Comparison of ENCODE assay signal across 8 cellular contexts in the genomic region with DNA sequence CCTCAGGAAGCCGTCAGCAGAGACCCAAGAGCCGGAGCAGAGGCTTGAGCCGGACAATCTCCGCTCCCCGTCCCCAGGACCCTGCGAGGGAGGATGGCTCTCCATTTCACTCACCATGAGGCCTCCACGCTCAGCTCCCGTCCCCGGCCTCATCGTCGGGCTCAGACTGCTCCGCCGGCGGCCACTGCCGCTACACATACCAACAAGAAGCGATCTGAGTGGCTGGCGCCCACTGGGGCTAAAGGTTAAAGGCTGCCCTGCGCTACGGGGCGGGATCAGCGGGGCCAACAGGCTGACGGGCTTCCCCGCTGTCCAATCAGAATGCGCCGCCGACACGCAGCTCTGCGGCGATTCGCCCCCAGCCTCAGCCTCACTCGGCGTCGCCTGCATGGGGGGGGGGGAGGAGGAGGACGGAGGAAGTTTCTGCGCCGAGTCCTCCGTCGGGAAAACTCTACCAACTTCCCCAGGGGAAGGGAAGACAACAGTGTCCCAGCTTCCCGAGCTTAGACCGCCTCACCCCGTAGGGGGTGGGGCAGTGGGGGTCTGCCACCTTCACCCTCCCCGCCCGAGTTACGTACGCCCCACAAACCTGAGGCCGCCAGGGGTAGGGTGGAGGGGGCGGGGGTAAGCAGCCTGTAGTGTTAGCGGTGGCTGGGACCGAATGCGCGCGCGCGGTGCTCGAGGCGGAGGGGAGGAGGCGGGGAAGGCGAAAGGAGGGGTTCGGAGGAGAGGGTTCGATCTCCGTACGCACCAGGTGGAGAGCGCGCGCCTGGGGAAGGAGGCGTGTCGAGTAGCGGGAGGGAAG.
DNase-seq lines count a peak whose midpoint lies in the region; ATAC-seq lines count a peak whose summit lies in the region.

A gene (minus strand): TSS at position 220 of the 805 bp plus-strand sequence. CDS start 22 bp downstream, at position 198.

- DNase-seq in AG08396 (ENCODE audit: low spot score) (peak; percentile 97), NCI-H345 treated with DMSO at 0.1 percent for 48 hours (lab: John Stamatoyannopoulos, UW; ENCODE audit: unreplicated experiment) (peak; percentile 93), inferior parietal cortex (ENCODE audit: extremely low spot score) (peak; percentile 99)
- DNase-seq in activated CD4-positive, CD25-positive, alpha-beta regulatory T cell (lab: John Stamatoyannopoulos, UW): peak; percentile 96 to 98 (median 98)
- DNase-seq in central memory CD4-positive, alpha-beta T cell: peak; percentile 98
- DNase-seq in stimulated activated CD4-positive, alpha-beta T cell treated with anti-CD3 and anti-CD28 coated beads, Interleukin-12 subunit alpha, Interleukin-12 subunit beta, amount 100 ng/mL, for 24 hours (ENCODE audit: low read depth in 2 of 2): peak; percentile 98

- ATAC-seq in GM19023 (IDR thresholded peaks at IDR 0.05; ENCODE audit: unreplicated experiment): peak; percentile 70
- peak; percentile 67 for ATAC-seq in HG03280 (IDR thresholded peaks at IDR 0.05; ENCODE audit: unreplicated experiment)

Comparison
In these comparisons a context has a peak if more than half of its experiments do, and no peak if none do; other contexts are left out.
1. Peak in every context shown above with its lines: DNase-seq and ATAC-seq.